10 cellular contexts compared by ENCODE assay signal in genomic region chr5:10331341-10331796, GRCh38.
DNase-seq lines count a peak whose midpoint lies in the region; ATAC-seq and TF ChIP-seq lines count a peak whose summit lies in the region.
"Had no signal": no experiment of that assay in that cellular context is flagged by ENCODE, and none has a peak within 500 bp of the region (broad histone marks: within the 10 kb centered on the region; RNA-seq: fewer than 3 reads in every experiment).

No MANE protein-coding gene starts in this region.

- H3K4me3 ChIP-seq in AG10803 (ENCODE audit: low read length) (no peak overlapping the region), choroid plexus epithelial cell (ENCODE audit: low read depth, low read length) (no peak overlapping the region)

- peak; percentile 77 for DNase-seq in AG10803 (ENCODE audit: low read depth)
- peak; percentile 97 for DNase-seq in NCI-H2029 (lab: John Stamatoyannopoulos, UW)
- peak; percentile 95 for DNase-seq in choroid plexus epithelial cell (ENCODE audit: low read depth)
- DNase-seq in midbrain (lab: John Stamatoyannopoulos, UW), result peak; percentile 38
- no peak for DNase-seq in stimulated activated CD4-positive, alpha-beta T cell treated with anti-CD3 and anti-CD28 coated beads, Interleukin-12 subunit alpha, Interleukin-12 subunit beta, amount 100 ng/mL, for 4 hours
- no peak for DNase-seq in retina
- DNase-seq: AML-193, T-cell had no signal

- TF ChIP-seq CTCF in AG10803 (conservative IDR thresholded peaks at IDR 0.05; ENCODE audit: low read length) (no peak), choroid plexus epithelial cell (conservative IDR thresholded peaks at IDR 0.05; ENCODE audit: low read depth, low read length) (no peak)

- no peak for ATAC-seq in activated CD4-positive, CD25-positive, alpha-beta regulatory T cell treated with anti-CD3 and anti-CD28 coated beads, Interleukin-2, amount 50 U/mL, for 24 hours
- ATAC-seq in GM19324 (IDR thresholded peaks at IDR 0.05; ENCODE audit: low FRiP score, unreplicated experiment), result no peak
- ATAC-seq: T-cell had no signal

Comparison
In these comparisons a context has a peak if more than half of its experiments do, and no peak if none do; other contexts are left out.
1. DNase-seq: peak in AG10803 (single experiment), NCI-H2029 (single experiment), choroid plexus epithelial cell (single experiment) and midbrain (single experiment); none in stimulated activated CD4-positive, alpha-beta T cell treated with anti-CD3 and anti-CD28 coated beads, Interleukin-12 subunit alpha, Interleukin-12 subunit beta, amount 100 ng/mL, for 4 hours (single experiment) and retina (single experiment).